ENCODE assay signal across 13 cellular contexts in genomic region chr20:22507240-22507961, GRCh38.
"Had no signal": no experiment of that assay in that cellular context is flagged by ENCODE, and none has a peak within 500 bp of the region (broad histone marks: within the 10 kb centered on the region; RNA-seq: fewer than 3 reads in every experiment).

No MANE protein-coding gene starts in this region.

- H3K27me3 ChIP-seq: upper lobe of left lung had no signal

- H3K4me3 Mint-ChIP-seq: activated T-helper 17 cell treated with anti-CD3 and anti-CD28 coated beads, Interleukin-2, amount 50 U/mL, for 72 hours; mesothelial cell of epicardium; stimulated activated naive CD8-positive, alpha-beta T cell treated with anti-CD3 and anti-CD28 coated beads, Interleukin-15, Interleukin-2, amounts not matched to agents 100 ng/mL and 50 ng/mL, for 24 hours had no signal

- H3K27ac ChIP-seq: epithelial cell of prostate, upper lobe of left lung had no signal

- H3K27me3 Mint-ChIP-seq: activated T-helper 17 cell treated with anti-CD3 and anti-CD28 coated beads, Interleukin-2, amount 50 U/mL, for 72 hours; stimulated activated naive CD8-positive, alpha-beta T cell treated with anti-CD3 and anti-CD28 coated beads, Interleukin-15, Interleukin-2, amounts not matched to agents 100 ng/mL and 50 ng/mL, for 24 hours had no signal

- DNase-seq: activated CD4-positive, CD25-positive, alpha-beta regulatory T cell treated with anti-CD3 and anti-CD28 coated beads, Interleukin-2, amount 50 U/mL, for 72 hours; activated naive CD4-positive, alpha-beta T cell treated with anti-CD3 and anti-CD28 coated beads, Interleukin-2, amount 50 U/mL, for 16 hours; activated T-cell treated with anti-CD3 and anti-CD28 coated beads for 4 hours; dermis blood vessel endothelial cell; head of caudate nucleus; left cardiac atrium; upper lobe of left lung had no signal

- ATAC-seq: activated T-helper 17 cell treated with anti-CD3 and anti-CD28 coated beads, Interleukin-2, amount 50 U/mL, for 72 hours; left cardiac atrium; sciatic nerve had no signal

- H3K9me3 Mint-ChIP-seq: activated T-helper 17 cell treated with anti-CD3 and anti-CD28 coated beads, Interleukin-2, amount 50 U/mL, for 72 hours; mesothelial cell of epicardium; stimulated activated naive CD8-positive, alpha-beta T cell treated with anti-CD3 and anti-CD28 coated beads, Interleukin-15, Interleukin-2, amounts not matched to agents 100 ng/mL and 50 ng/mL, for 24 hours had no signal

- H3K4me3 ChIP-seq: lung, upper lobe of left lung had no signal

- H3K36me3 Mint-ChIP-seq: mesothelial cell of epicardium had no signal

- H3K9me3 ChIP-seq: upper lobe of left lung had no signal

- H3K27ac Mint-ChIP-seq: activated T-helper 17 cell treated with anti-CD3 and anti-CD28 coated beads, Interleukin-2, amount 50 U/mL, for 72 hours; mesothelial cell of epicardium; stimulated activated naive CD8-positive, alpha-beta T cell treated with anti-CD3 and anti-CD28 coated beads, Interleukin-15, Interleukin-2, amounts not matched to agents 100 ng/mL and 50 ng/mL, for 24 hours had no signal

- H3K4me1 Mint-ChIP-seq: activated T-helper 17 cell treated with anti-CD3 and anti-CD28 coated beads, Interleukin-2, amount 50 U/mL, for 72 hours had no signal

- H3K36me3 ChIP-seq: upper lobe of left lung had no signal
